Comparison of ENCODE assay signal across 18 cellular contexts in genomic region chr19:57290970-57291369, GRCh38.
"Had no signal": no experiment of that assay in that cellular context is flagged by ENCODE, and none has a peak within 500 bp of the region (broad histone marks: within the 10 kb centered on the region; RNA-seq: fewer than 3 reads in every experiment).

No MANE protein-coding gene starts in this region.

- H3K4me3 ChIP-seq: heart right ventricle, mucosa of descending colon, sigmoid colon, skin epidermis, stomach, thoracic aorta, transverse colon had no signal

- H3K4me1 ChIP-seq: sigmoid colon, stomach, transverse colon had no signal

- H3K27ac Mint-ChIP-seq: natural killer cell had no signal

- H3K27me3 ChIP-seq: heart right ventricle, sigmoid colon, stomach, transverse colon had no signal

- H3K4me1 Mint-ChIP-seq: neural crest cell had no signal

- H3K27ac ChIP-seq: heart right ventricle, sigmoid colon, skin epidermis, stomach, thoracic aorta, transverse colon had no signal

- ATAC-seq: esophagus mucosa, heart right ventricle, mucosa of descending colon, natural killer cell had no signal

- H3K4me3 Mint-ChIP-seq: natural killer cell, neural crest cell had no signal

- DNase-seq: dermis blood vessel endothelial cell; effector CD4-positive, alpha-beta T cell; heart right ventricle; hypothalamus; kidney glomerular epithelial cell; mucosa of descending colon; natural killer cell; posterior cingulate gyrus; sigmoid colon; stimulated activated CD4-positive, alpha-beta T cell treated with anti-CD3 and anti-CD28 coated beads, Interleukin-2, amount 100 ng/mL, for 24 hours; stimulated activated naive CD4-positive, alpha-beta T cell; stomach; substantia nigra; transverse colon had no signal
